Comparison of ENCODE assay signal across 9 cellular contexts in genomic region chr1:81237531-81238528, GRCh38.
DNase-seq lines count a peak whose midpoint lies in the region; ATAC-seq and TF ChIP-seq lines count a peak whose summit lies in the region.
"Had no signal": no experiment of that assay in that cellular context is flagged by ENCODE, and none has a peak within 500 bp of the region (broad histone marks: within the 10 kb centered on the region; RNA-seq: fewer than 3 reads in every experiment).

No MANE protein-coding gene starts in this region.

- H3K4me3 Mint-ChIP-seq in stimulated activated effector memory CD8-positive, alpha-beta T cell treated with anti-CD3 and anti-CD28 coated beads, Interleukin-12 subunit alpha, Interleukin-12 subunit beta, amount 100 ng/mL, for 72 hours: no peak overlapping the region

- ATAC-seq in HG02610 (IDR thresholded peaks at IDR 0.05; ENCODE audit: unreplicated experiment): no peak
- no peak for ATAC-seq in HG03378 (IDR thresholded peaks at IDR 0.05; ENCODE audit: unreplicated experiment)
- no peak for ATAC-seq in stimulated activated effector memory CD8-positive, alpha-beta T cell treated with anti-CD3 and anti-CD28 coated beads, Interleukin-12 subunit alpha, Interleukin-12 subunit beta, amount 100 ng/mL, for 72 hours

- no peaks in the 10 kb centered on the region for H3K36me3 Mint-ChIP-seq in stimulated activated effector memory CD8-positive, alpha-beta T cell treated with anti-CD3 and anti-CD28 coated beads, Interleukin-12 subunit alpha, Interleukin-12 subunit beta, amount 100 ng/mL, for 72 hours

- TF ChIP-seq CTCF in GM06990 (IDR thresholded peaks at IDR 0.05; ENCODE audit: insufficient read depth, low read length, poor library complexity, severe bottlenecking): no peak

- H3K27me3 ChIP-seq in GM06990 (replicated peaks; ENCODE audit: control insufficient read depth, insufficient read depth, low read length): no peaks in the 10 kb centered on the region
- H3K27me3 ChIP-seq in ectodermal cell (ENCODE audit: control insufficient read depth, insufficient read depth, low read length, poor library complexity, severe bottlenecking): no peaks in the 10 kb centered on the region
- H3K27me3 ChIP-seq in neuron (ENCODE audit: insufficient read depth, low read length): no peaks in the 10 kb centered on the region

- peaks cover 7% of the 10 kb centered on the region for H3K9me3 Mint-ChIP-seq in stimulated activated effector memory CD8-positive, alpha-beta T cell treated with anti-CD3 and anti-CD28 coated beads, Interleukin-12 subunit alpha, Interleukin-12 subunit beta, amount 100 ng/mL, for 72 hours

- H3K9me3 ChIP-seq in ectodermal cell (ENCODE audit: control insufficient read depth, low read length) (no peaks in the 10 kb centered on the region), neuron (ENCODE audit: low read length) (no peaks in the 10 kb centered on the region)

- H2AFZ ChIP-seq in neuron (ENCODE audit: low read depth, low read length): peak overlapping the region; percentile 56

- no peaks in the 10 kb centered on the region for H3K4me1 Mint-ChIP-seq in stimulated activated effector memory CD8-positive, alpha-beta T cell treated with anti-CD3 and anti-CD28 coated beads, Interleukin-12 subunit alpha, Interleukin-12 subunit beta, amount 100 ng/mL, for 72 hours

- peak overlapping the region; percentile 47 for H3K4me3 ChIP-seq in GM06990 (replicated peaks; ENCODE audit: low read depth, low read length)
- no peak overlapping the region for H3K4me3 ChIP-seq in ectodermal cell (ENCODE audit: insufficient read depth, low read depth, low read length)
- peak overlapping the region; percentile 16 for H3K4me3 ChIP-seq in neuron (ENCODE audit: low read length)

- no peaks in the 10 kb centered on the region for H3K36me3 ChIP-seq in GM06990 (ENCODE audit: control insufficient read depth, insufficient read depth, low read length)
- H3K36me3 ChIP-seq in ectodermal cell (ENCODE audit: control insufficient read depth, insufficient read depth, low read length): no peaks in the 10 kb centered on the region
- no peaks in the 10 kb centered on the region for H3K36me3 ChIP-seq in neuron (ENCODE audit: insufficient read depth, low read length)

- DNase-seq in GM06990 (ENCODE audit: extremely low read depth, insufficient read length): no peak
- peak; percentile 19 for DNase-seq in NCI-H146 treated with DMSO at 0.1 percent for 48 hours (lab: John Stamatoyannopoulos, UW; ENCODE audit: unreplicated experiment)
- no peak for DNase-seq in NCI-H2081 (lab: John Stamatoyannopoulos, UW)
- no peak for DNase-seq in stimulated activated effector memory CD8-positive, alpha-beta T cell treated with anti-CD3 and anti-CD28 coated beads, Interleukin-12 subunit alpha, Interleukin-12 subunit beta, amount 100 ng/mL, for 72 hours (ENCODE audit: low spot score in 2 of 2)
- DNase-seq: NCI-H446 treated with DMSO at 0.1 percent for 48 hours had no signal

- 49 to 51% methylated on average over 9 to 10 of the region's 11 CpGs for WGBS in ectodermal cell, 2 experiments

- H3K27ac Mint-ChIP-seq in stimulated activated effector memory CD8-positive, alpha-beta T cell treated with anti-CD3 and anti-CD28 coated beads, Interleukin-12 subunit alpha, Interleukin-12 subunit beta, amount 100 ng/mL, for 72 hours: no peak overlapping the region

- peak overlapping the region; percentile 21 for H3K27ac ChIP-seq in ectodermal cell (ENCODE audit: insufficient read depth, low read depth, low read length, poor library complexity, severe bottlenecking)

- H3K4me1 ChIP-seq in ectodermal cell (ENCODE audit: control insufficient read depth, insufficient read depth, low read length) (peaks cover 20% of the 10 kb centered on the region), neuron (ENCODE audit: insufficient read depth, low read length) (peaks cover 29% of the 10 kb centered on the region)
